34 cellular contexts compared by ENCODE assay signal in the genomic region with DNA sequence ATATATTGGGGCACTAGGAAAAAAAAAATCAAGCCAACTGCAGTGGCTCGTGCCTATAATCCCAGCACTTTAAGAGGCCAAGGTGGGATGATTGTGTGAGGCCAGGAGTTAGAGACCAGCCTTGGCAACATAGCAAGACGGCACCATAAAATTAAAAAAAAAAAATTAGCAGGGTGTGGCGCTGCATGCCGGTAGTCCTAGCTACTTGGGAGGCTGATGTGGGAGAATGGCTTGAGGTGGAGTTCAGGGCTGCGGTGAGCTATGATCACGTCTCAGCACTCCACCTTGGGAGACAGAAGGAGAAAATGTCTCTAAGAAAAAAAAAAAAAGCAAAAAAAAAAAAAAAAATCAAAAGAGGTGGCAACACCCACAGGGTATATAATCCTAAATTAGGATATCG.
"Had no signal": no experiment of that assay in that cellular context is flagged by ENCODE, and none has a peak within 500 bp of the region (broad histone marks: within the 10 kb centered on the region; RNA-seq: fewer than 3 reads in every experiment).

No MANE protein-coding gene starts in this region.

- DNase-seq: Karpas-422, Kasumi-1, MG63, MM.1S, MV-4-11, NCI-H1048, NCI-H1092, NCI-H1092 treated with DMSO at 0.1 percent for 48 hours, NCI-H1105, NCI-H1105 treated with DMSO at 0.1 percent for 48 hours, NCI-H1417, NCI-H1417 treated with DMSO at 0.1 percent for 48 hours, NCI-H1436, NCI-H1436 treated with DMSO at 0.1 percent for 48 hours, NCI-H146, NCI-H1694, NCI-H1694 treated with DMSO at 0.1 percent for 48 hours, NCI-H187, NCI-H187 treated with DMSO at 0.1 percent for 48 hours, NCI-H1930, NCI-H2029, NCI-H2029 treated with DMSO at 0.1 percent for 48 hours, NCI-H2081, NCI-H2081 treated with DMSO at 0.1 percent for 48 hours, NCI-H2107, NCI-H2171, NCI-H2171 treated with DMSO at 0.1 percent for 48 hours, NCI-H2227 treated with DMSO at 0.1 percent for 48 hours, NCI-H226, NCI-H345, NCI-H446, NCI-H446 treated with DMSO at 0.1 percent for 48 hours, NCI-H510A, NCI-H510A treated with DMSO at 0.1 percent for 48 hours had no signal

- H3K4me3 ChIP-seq: MG63 had no signal
